Comparison of ENCODE assay signal across 10 cellular contexts in genomic region chr11:8777907-8778767, GRCh38.
A peak's percentile ranks its signal among the peaks of the same experiment; 100 is the strongest.
DNase-seq lines count a peak whose midpoint lies in the region; ATAC-seq, FAIRE-seq and TF ChIP-seq lines count a peak whose summit lies in the region.
"Had no signal": no experiment of that assay in that cellular context is flagged by ENCODE, and none has a peak within 500 bp of the region (broad histone marks: within the 10 kb centered on the region; RNA-seq: fewer than 3 reads in every experiment).

No MANE protein-coding gene starts in this region.

- no peak for TF ChIP-seq CTCF in fibroblast of pulmonary artery (IDR thresholded peaks at IDR 0.05; ENCODE audit: low read length, missing control alignments)
- TF ChIP-seq CTCF in pancreas (IDR thresholded peaks at IDR 0.05): no peak

- 47 to 69% methylated on average over 8 of the region's 8 CpGs for WGBS in pancreas, 2 donors

- H3K36me3 ChIP-seq in pancreas: no peaks in the 10 kb centered on the region

- no peaks in the 10 kb centered on the region for H3K27me3 ChIP-seq in pancreas

- ATAC-seq in pancreas: peak; percentile 27 to 61 (median 58)
- no peak for ATAC-seq in HG02938 (IDR thresholded peaks at IDR 0.05; ENCODE audit: unreplicated experiment)

- FAIRE-seq in pancreas (lab: Jason Lieb, UNC): no peak

- H3K4me3 ChIP-seq in fibroblast of pulmonary artery (replicated peaks; ENCODE audit: low read depth, low read length): no peak overlapping the region
- no peak overlapping the region for H3K4me3 ChIP-seq in pancreas

- H3K27ac ChIP-seq in pancreas: peak overlapping the region in 2 of 4 donors; percentile 6 to 25
- H3K27ac ChIP-seq: VCaP had no signal

- no peaks in the 10 kb centered on the region for H3K9me3 ChIP-seq in pancreas

- peaks cover 9 to 35% (median 23%) of the 10 kb centered on the region in 3 donors for H3K4me1 ChIP-seq in pancreas

- DNase-seq in GM03348 (ENCODE audit: low spot score) (peak; percentile 41), NCI-H2081 (lab: John Stamatoyannopoulos, UW) (peak; percentile 43 to 63), fibroblast of pulmonary artery (ENCODE audit: low read depth) (peak; percentile 29), pancreas (peak in 4 of 6 donors; percentile 16 to 54 (median 46)), NCI-H82 treated with DMSO at 0.1 percent for 48 hours (lab: John Stamatoyannopoulos, UW; ENCODE audit: unreplicated experiment) (no peak), mucosa of gallbladder (ENCODE audit: low spot score) (no peak), cerebellum (ENCODE audit: low spot score) (no peak)
- DNase-seq: CD4-positive, CD25-positive, alpha-beta regulatory T cell had no signal

- intact Hi-C loops in pancreas (cut with DNase I): no loop called here

Comparison
In these comparisons a context has a peak if more than half of its experiments do, and no peak if none do; other contexts are left out.
1. DNase-seq: peak in GM03348 (single experiment), NCI-H2081 (2 of 2), fibroblast of pulmonary artery (single experiment) and pancreas (4 of 6); none in NCI-H82 treated with DMSO at 0.1 percent for 48 hours (single experiment), mucosa of gallbladder (single experiment) and cerebellum (single experiment).